8 cellular contexts compared by ENCODE assay signal in genomic region chr20:48374041-48374907, GRCh38.
DNase-seq lines count a peak whose midpoint lies in the region; ATAC-seq and TF ChIP-seq lines count a peak whose summit lies in the region.
"Not testable (repeated sequence)": the region's sequence is repeated elsewhere in the genome, so short reads cannot be mapped to it uniquely, and the experiment has no call there.

No MANE protein-coding gene starts in this region.

- TF ChIP-seq POLR2A in lower leg skin (IDR thresholded peaks at IDR 0.05), result not testable (repeated sequence)

- CTCF ChIA-PET in SK-N-SH (lab: Yijun Ruan, JAX), result interaction anchor here (1.3 kb wide), 2 partner anchors 246 to 712 kb away, joined by 3 to 5 read pairs; no protein-coding TSS in a partner anchor

- not testable (repeated sequence) for H3K27ac Mint-ChIP-seq in GM23338
- H3K27ac Mint-ChIP-seq in progenitor cell of endocrine pancreas, result peak overlapping the region; percentile 95

- peak; percentile 79 for DNase-seq in GM23338 (ENCODE audit: low spot score)
- peak; percentile 24 for DNase-seq in NCI-H1694 (lab: John Stamatoyannopoulos, UW)
- peak; percentile 52 for DNase-seq in SK-N-SH
- DNase-seq in cerebellar cortex (ENCODE audit: low spot score), result peak; percentile 17
- DNase-seq in cardiac septum (ENCODE audit: low spot score), result peak; percentile 81
- DNase-seq in lower leg skin (ENCODE audit: low spot score in 2 of 2), result peak; percentile 31 to 89
- not testable (repeated sequence) for DNase-seq in progenitor cell of endocrine pancreas (ENCODE audit: low spot score, unreplicated experiment)
- DNase-seq in aorta, result peak in 1 of 2 donors; percentile 57

- H3K9me2 ChIP-seq in GM23338 (ENCODE audit: insufficient read depth); SK-N-SH: not testable (repeated sequence)

- peak; percentile 50 for TF ChIP-seq RAD21 in SK-N-SH (IDR thresholded peaks at IDR 0.05; ENCODE audit: low read length)

- not testable (repeated sequence) for H3K36me3 ChIP-seq in GM23338 (ENCODE audit: insufficient read depth); SK-N-SH (replicated peaks in 1 of 2; ENCODE audit: control insufficient read depth in 1 of 2, insufficient read depth in 2 of 2, low read length in 1 of 2); aorta (ENCODE audit: control insufficient read depth in 1 of 2, insufficient read depth in 2 of 2, low read length in 1 of 2)

- H3K9me3 ChIP-seq in SK-N-SH; aorta (ENCODE audit: control insufficient read depth, low read length): not testable (repeated sequence)

- intact Hi-C loops in cardiac septum (cut with DNase I); lower leg skin (cut with DNase I; ENCODE audit: low total_unique reads); aorta (cut with DNase I): not testable (repeated sequence)

- peaks cover 17% of the 10 kb centered on the region for H3K27me3 Mint-ChIP-seq in GM23338 (ENCODE audit: insufficient read depth, low read depth, poor library complexity)
- H3K27me3 Mint-ChIP-seq in progenitor cell of endocrine pancreas, result not testable (repeated sequence)

- not testable (repeated sequence) for H3F3A ChIP-seq in GM23338 (replicated peaks; ENCODE audit: low read depth); SK-N-SH (replicated peaks; ENCODE audit: insufficient read depth)

- H3K36me3 Mint-ChIP-seq in GM23338 (ENCODE audit: low read depth); progenitor cell of endocrine pancreas (ENCODE audit: insufficient read depth): not testable (repeated sequence)

- H3K27ac ChIP-seq in GM23338 (ENCODE audit: low read depth); SK-N-SH (ENCODE audit: low read depth in 2 of 2, low read length in 1 of 2); aorta (ENCODE audit: low read depth in 1 of 2, low read length in 2 of 2): not testable (repeated sequence)

- peak; percentile 45 to 63 for TF ChIP-seq CTCF in GM23338 (conservative IDR thresholded peaks at IDR 0.05; ENCODE audit: low read depth in 2 of 2)
- TF ChIP-seq CTCF in SK-N-SH (IDR thresholded peaks at IDR 0.05), result peak; percentile 31
- TF ChIP-seq CTCF in lower leg skin (IDR thresholded peaks at IDR 0.05), result not testable (repeated sequence)
- TF ChIP-seq CTCF in progenitor cell of endocrine pancreas (IDR thresholded peaks at IDR 0.05; ENCODE audit: unreplicated experiment), result peak; percentile 22

- peaks cover 41% of the 10 kb centered on the region for H3K4me1 Mint-ChIP-seq in GM23338
- H3K4me1 Mint-ChIP-seq in progenitor cell of endocrine pancreas (ENCODE audit: low read depth), result peaks cover 60% of the 10 kb centered on the region

- H3K4me1 ChIP-seq in GM23338 (ENCODE audit: insufficient read depth) (peaks cover 20% of the 10 kb centered on the region), SK-N-SH (ENCODE audit: control insufficient read depth in 1 of 2, insufficient read depth in 2 of 2, low read depth in 1 of 2, low read length in 1 of 2) (peaks cover 0 to 11% of the 10 kb centered on the region in 2 experiments; a peak in 3 of 4 replicates)
- H3K4me1 ChIP-seq in aorta (ENCODE audit: control insufficient read depth in 1 of 2, insufficient read depth in 2 of 2, low read length in 2 of 2), result not testable (repeated sequence)

- POLR2A ChIA-PET in SK-N-SH (lab: Yijun Ruan, JAX), result not testable (repeated sequence)

- H3K4me2 ChIP-seq in GM23338, SK-N-SH: not testable (repeated sequence)

- H3K4me3 Mint-ChIP-seq in GM23338 (peak overlapping the region; percentile 21; the same call in 2 of the 3 replicates), progenitor cell of endocrine pancreas (ENCODE audit: low read depth) (peak overlapping the region; percentile 41)

- H3K9ac ChIP-seq in SK-N-SH, result not testable (repeated sequence)

- H3K9me3 Mint-ChIP-seq in GM23338; progenitor cell of endocrine pancreas (ENCODE audit: low read depth): not testable (repeated sequence)

- H4K20me1 ChIP-seq in GM23338 (replicated peaks; ENCODE audit: insufficient read depth); SK-N-SH (ENCODE audit: insufficient read depth): not testable (repeated sequence)

- H2AFZ ChIP-seq in GM23338, result peak overlapping the region; percentile 90
- not testable (repeated sequence) for H2AFZ ChIP-seq in SK-N-SH (ENCODE audit: low read depth)

- not testable (repeated sequence) for TF ChIP-seq EP300 in SK-N-SH (IDR thresholded peaks at IDR 0.05; ENCODE audit: borderline replicate concordance in 1 of 2, low read depth in 1 of 2, low read length in 1 of 2)

- ATAC-seq in GM23338 (peak; percentile 75), aorta (ENCODE audit: low FRiP score) (peak; percentile 76)

- WGBS in SK-N-SH (ENCODE audit: low lambda C conversion rate), result 82% methylated on average over 23 of the region's 26 CpGs
- 31 to 34% methylated on average over 26 of the region's 26 CpGs for WGBS in lower leg skin, 2 donors
- 39 to 41% methylated on average over 26 of the region's 26 CpGs for WGBS in aorta, 2 donors

- H3K4me3 ChIP-seq in GM23338; SK-N-SH (ENCODE audit: low read depth in 2 of 2, low read length in 1 of 2); lower leg skin (ENCODE audit: low read depth, poor library complexity, severe bottlenecking); aorta (ENCODE audit: low read length in 2 of 2): not testable (repeated sequence)

- H3K79me2 ChIP-seq in GM23338 (replicated peaks; ENCODE audit: insufficient read depth); SK-N-SH (ENCODE audit: insufficient read depth): not testable (repeated sequence)

- H3K27me3 ChIP-seq in GM23338 (ENCODE audit: insufficient read depth); SK-N-SH (ENCODE audit: insufficient read depth); aorta (ENCODE audit: control insufficient read depth in 1 of 2, insufficient read depth in 2 of 2, low read length in 1 of 2): not testable (repeated sequence)

TF ChIP-seq in SK-N-SH, 30 proteins besides CTCF, POLR2A, EP300 and RAD21:
- TF ChIP-seq SMC3 (IDR thresholded peaks at IDR 0.05; ENCODE audit: low read depth, low read length), result peak; percentile 31
TF ChIP-seq in SK-N-SH: peak in this region for 1; not testable (repeated sequence) for 29.
